ENCODE assay signal across 24 cellular contexts in the genomic region with DNA sequence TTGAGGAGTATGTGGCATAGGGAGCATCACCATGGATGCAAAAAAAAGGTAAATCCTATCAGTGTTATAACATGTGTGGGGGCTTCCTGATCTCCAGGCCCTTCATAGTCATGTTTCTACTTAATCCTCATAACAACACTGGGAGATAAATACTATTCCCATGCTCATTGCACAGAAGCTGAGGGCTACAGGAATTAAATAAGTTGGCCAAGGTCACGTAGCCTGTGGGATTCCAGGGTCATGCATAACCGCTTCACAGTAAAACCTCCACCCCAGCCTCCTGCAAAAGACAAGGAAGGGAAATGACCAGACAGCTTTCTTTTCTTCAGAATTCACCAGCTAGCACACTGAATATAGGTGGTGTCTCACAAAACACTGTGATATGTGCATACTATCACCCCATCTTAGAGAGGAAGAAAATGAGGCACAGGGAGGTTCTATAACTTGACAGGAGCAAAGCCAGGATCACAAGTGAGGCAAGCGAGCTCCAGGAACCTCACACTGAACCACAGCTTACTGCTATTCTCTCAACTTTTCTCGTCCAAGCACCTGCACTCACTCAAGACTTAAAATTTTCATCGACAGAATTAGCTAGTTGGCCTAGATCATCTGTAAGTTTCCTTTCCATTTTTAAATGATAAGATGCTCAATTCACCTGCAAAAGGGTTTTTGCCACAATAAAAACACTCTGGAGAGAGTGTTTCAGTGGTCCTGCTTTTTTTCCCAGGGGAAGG. TPM values are rescaled to one million over a fixed set of nuclear protein-coding genes. Genes with fewer than 3 reads are reported as not detected.
DNase-seq lines count a peak whose midpoint lies in the region; ATAC-seq and TF ChIP-seq lines count a peak whose summit lies in the region.
"Had no signal": no experiment of that assay in that cellular context is flagged by ENCODE, and none has a peak within 500 bp of the region (broad histone marks: within the 10 kb centered on the region; RNA-seq: fewer than 3 reads in every experiment).

No MANE protein-coding gene starts in this region.

- no peaks in the 10 kb centered on the region for H3K27me3 ChIP-seq in OCI-LY1 (ENCODE audit: insufficient read depth, low read length)
- no peaks in the 10 kb centered on the region for H3K27me3 ChIP-seq in PC-9 (ENCODE audit: insufficient read depth, low read depth)
- H3K27me3 ChIP-seq in tibial artery = no peaks in the 10 kb centered on the region
- H3K27me3 ChIP-seq: right atrium auricular region had no signal

- H2AFZ ChIP-seq in OCI-LY1 (ENCODE audit: low read length) (no peak overlapping the region), PC-9 (no peak overlapping the region)

- H3K4me2 ChIP-seq in OCI-LY1 (ENCODE audit: low read length) (peak overlapping the region; percentile 21), PC-9 (no peak overlapping the region)

- peak overlapping the region; percentile 4; the same call in 1 of the 2 replicates for H3K9ac ChIP-seq in OCI-LY1 (ENCODE audit: low read length)

- H3K9me3 Mint-ChIP-seq in chondrocyte (ENCODE audit: low read depth) (no peaks in the 10 kb centered on the region), mesothelial cell of epicardium (no peaks in the 10 kb centered on the region)
- H3K9me3 Mint-ChIP-seq: activated T-helper 17 cell treated with anti-CD3 and anti-CD28 coated beads, Interleukin-2, amount 50 U/mL, for 72 hours; CD4-positive, alpha-beta T cell; endodermal cell; H9 had no signal

- H4K20me1 ChIP-seq in OCI-LY1 (ENCODE audit: insufficient read depth, low read length) (no peaks in the 10 kb centered on the region), PC-9 (ENCODE audit: insufficient read depth) (no peaks in the 10 kb centered on the region)

- no peaks in the 10 kb centered on the region for H3K36me3 ChIP-seq in OCI-LY1 (ENCODE audit: insufficient read depth, low read length)
- no peaks in the 10 kb centered on the region for H3K36me3 ChIP-seq in PC-9 (ENCODE audit: low read depth)
- no peaks in the 10 kb centered on the region for H3K36me3 ChIP-seq in tibial artery
- H3K36me3 ChIP-seq: lower lobe of right lung, right atrium auricular region had no signal

- H3K4me3 ChIP-seq in AG10803 (ENCODE audit: low read length) = no peak overlapping the region
- H3K4me3 ChIP-seq in OCI-LY1 (ENCODE audit: low read depth, low read length, poor library complexity, severe bottlenecking) = no peak overlapping the region
- no peak overlapping the region for H3K4me3 ChIP-seq in PC-9
- H3K4me3 ChIP-seq in tibial artery = no peak overlapping the region
- H3K4me3 ChIP-seq: A549, coronary artery, lower lobe of right lung, right atrium auricular region had no signal

- H3K79me2 ChIP-seq in OCI-LY1 (ENCODE audit: insufficient read depth, low read length) (no peaks in the 10 kb centered on the region; the same call in 1 of the 2 replicates), PC-9 (ENCODE audit: low read depth) (no peaks in the 10 kb centered on the region)

- no peaks in the 10 kb centered on the region for H3K9me3 ChIP-seq in OCI-LY1 (ENCODE audit: low read length)
- H3K9me3 ChIP-seq in PC-9 (ENCODE audit: insufficient read depth, low read depth) = no peaks in the 10 kb centered on the region
- no peaks in the 10 kb centered on the region for H3K9me3 ChIP-seq in tibial artery
- H3K9me3 ChIP-seq: A549, lower lobe of right lung, right atrium auricular region had no signal

- DNase-seq in AG10803 (ENCODE audit: low read depth) (peak; percentile 64), chondrocyte (ENCODE audit: low spot score) (no peak), mesothelial cell of epicardium (ENCODE audit: low spot score in 2 of 2, unreplicated experiment in 2 of 2) (no peak), PC-9 (no peak), HEK293T (ENCODE audit: extremely low spot score) (no peak), tibial artery (no peak)
- DNase-seq: activated CD4-positive, alpha-beta T cell treated with anti-CD3 and anti-CD28 coated beads for 48 hours; CD4-positive, alpha-beta T cell; DMS153; endodermal cell; H9; lower lobe of right lung; NCI-H1105; NCI-H2081 treated with DMSO at 0.1 percent for 48 hours; NCI-H510A treated with DMSO at 0.1 percent for 48 hours; occipital lobe; stimulated activated CD4-positive, alpha-beta T cell treated with anti-CD3 and anti-CD28 coated beads, Interleukin-15, amount 100 ng/mL, for 24 hours had no signal

- H3K27ac ChIP-seq in OCI-LY1 (ENCODE audit: low read depth, low read length, poor library complexity, severe bottlenecking) (peak overlapping the region; percentile 83), PC-9 (no peak overlapping the region), tibial artery (peak overlapping the region in 1 of 2 donors; percentile 16)
- H3K27ac ChIP-seq: A549, coronary artery, lower lobe of right lung, right atrium auricular region had no signal

- TF ChIP-seq CTCF in AG10803 (conservative IDR thresholded peaks at IDR 0.05; ENCODE audit: low read length) = no peak
- no peak for TF ChIP-seq CTCF in OCI-LY1 (IDR thresholded peaks at IDR 0.05; ENCODE audit: low read length)
- no peak for TF ChIP-seq CTCF in chondrocyte (IDR thresholded peaks at IDR 0.05)
- no peak for TF ChIP-seq CTCF in mesothelial cell of epicardium (IDR thresholded peaks at IDR 0.05; ENCODE audit: unreplicated experiment)
- TF ChIP-seq CTCF in PC-9 (conservative IDR thresholded peaks at IDR 0.05) = no peak
- no peak for TF ChIP-seq CTCF in tibial artery (IDR thresholded peaks at IDR 0.05)

- peaks cover 82% of the 10 kb centered on the region for H3K4me1 ChIP-seq in OCI-LY1 (ENCODE audit: insufficient read depth, low read length, severe bottlenecking)
- peaks cover 14% of the 10 kb centered on the region for H3K4me1 ChIP-seq in PC-9 (replicated peaks; ENCODE audit: insufficient read depth)
- H3K4me1 ChIP-seq in tibial artery = peaks cover 0 to 45% (median 24%) of the 10 kb centered on the region in 4 donors
- H3K4me1 ChIP-seq: lower lobe of right lung had no signal

- H3K36me3 Mint-ChIP-seq in chondrocyte (ENCODE audit: low read depth) (peaks cover 2% of the 10 kb centered on the region), mesothelial cell of epicardium (no peaks in the 10 kb centered on the region)

- H3K4me1 Mint-ChIP-seq in chondrocyte (ENCODE audit: low read depth) (peaks cover 54% of the 10 kb centered on the region), mesothelial cell of epicardium (peaks cover 17% of the 10 kb centered on the region)

- no TSS peak for BruUV-seq in PC-9 (replicated peaks; lab: Mats Ljungman, UMichigan)

- H3K4me3 Mint-ChIP-seq in chondrocyte (ENCODE audit: unreplicated experiment) (no peak overlapping the region), mesothelial cell of epicardium (no peak overlapping the region)
- H3K4me3 Mint-ChIP-seq: activated naive CD8-positive, alpha-beta T cell; activated T-helper 17 cell treated with anti-CD3 and anti-CD28 coated beads, Interleukin-2, amount 50 U/mL, for 72 hours; CD4-positive, alpha-beta T cell; endodermal cell; H9 had no signal

- H3F3A ChIP-seq in OCI-LY1 (ENCODE audit: insufficient read depth, low read length) (0 out of 2 replicates have a peak, but pooled peaks cover 3% of the 10 kb centered on the region), PC-9 (ENCODE audit: insufficient read depth, low read depth) (no peaks in the 10 kb centered on the region)

- ATAC-seq in HG03097 (IDR thresholded peaks at IDR 0.05; ENCODE audit: low FRiP score, unreplicated experiment) = no peak
- ATAC-seq: A549; activated T-helper 17 cell treated with anti-CD3 and anti-CD28 coated beads, Interleukin-2, amount 50 U/mL, for 72 hours; lower lobe of right lung had no signal

- POLR2A ChIA-PET in PC-9 (lab: Charles Lee; ENCODE audit: unreplicated experiment) (no interaction called here), HEK293T (lab: Yijun Ruan, JAX) (no interaction called here)

- CTCF ChIA-PET in PC-9 (lab: Charles Lee) = interaction anchor here (0.6 kb wide), 1 partner anchor 14 kb away, joined by 3 read pairs; the partner anchor contains the start of gene JAZF1
- CTCF ChIA-PET in HEK293T (lab: Yijun Ruan, JAX) = no interaction called here

- H3K9me2 ChIP-seq in OCI-LY1 (ENCODE audit: low read depth, low read length) = no peaks in the 10 kb centered on the region
- H3K9me2 ChIP-seq in PC-9 (ENCODE audit: insufficient read depth) = no peaks in the 10 kb centered on the region

- H3K27me3 Mint-ChIP-seq in chondrocyte (ENCODE audit: low read depth) = no peaks in the 10 kb centered on the region
- H3K27me3 Mint-ChIP-seq in mesothelial cell of epicardium (ENCODE audit: low read depth) = no peaks in the 10 kb centered on the region
- H3K27me3 Mint-ChIP-seq: activated naive CD8-positive, alpha-beta T cell; activated T-helper 17 cell treated with anti-CD3 and anti-CD28 coated beads, Interleukin-2, amount 50 U/mL, for 72 hours; CD4-positive, alpha-beta T cell had no signal

- intact Hi-C loops in PC-9 (cut with micrococcal nuclease; ENCODE audit: unreplicated experiment) = no loop called here
- intact Hi-C loops in tibial artery (cut with DNase I; ENCODE audit: low total_unique reads) = no loop called here

- H3K27ac Mint-ChIP-seq in chondrocyte (ENCODE audit: unreplicated experiment) (peak overlapping the region; percentile 98), mesothelial cell of epicardium (peak overlapping the region; percentile 36)
- H3K27ac Mint-ChIP-seq: activated naive CD8-positive, alpha-beta T cell; activated T-helper 17 cell treated with anti-CD3 and anti-CD28 coated beads, Interleukin-2, amount 50 U/mL, for 72 hours; CD4-positive, alpha-beta T cell; endodermal cell; H9 had no signal

TF ChIP-seq in HEK293T, 16 proteins besides CTCF, POLR2A, EP300 and RAD21:
- TF ChIP-seq LEF1 (IDR thresholded peaks at IDR 0.05; ENCODE audit: borderline replicate concordance) = no peak
- no peak for TF ChIP-seq HDGF (IDR thresholded peaks at IDR 0.05; ENCODE audit: borderline replicate concordance)
- no peak for TF ChIP-seq FOXA1 (IDR thresholded peaks at IDR 0.05)
- no peak for TF ChIP-seq NFRKB (IDR thresholded peaks at IDR 0.05)

RNA-seq across cellular contexts. Expression of gene JAZF1, which starts 13.4 kb away (rescaled TPM):
- total RNA-seq in chondrocyte (21.2 to 33.8 TPM (median 31.1 TPM) in 3 replicates), mesothelial cell of epicardium (4.5 to 7.2 TPM (median 5.5 TPM) in 3 replicates), PC-9 (2021) (0.30 and 0.90 TPM in 2 replicates)
